ENCODE assay signal across 8 cellular contexts in the genomic region with DNA sequence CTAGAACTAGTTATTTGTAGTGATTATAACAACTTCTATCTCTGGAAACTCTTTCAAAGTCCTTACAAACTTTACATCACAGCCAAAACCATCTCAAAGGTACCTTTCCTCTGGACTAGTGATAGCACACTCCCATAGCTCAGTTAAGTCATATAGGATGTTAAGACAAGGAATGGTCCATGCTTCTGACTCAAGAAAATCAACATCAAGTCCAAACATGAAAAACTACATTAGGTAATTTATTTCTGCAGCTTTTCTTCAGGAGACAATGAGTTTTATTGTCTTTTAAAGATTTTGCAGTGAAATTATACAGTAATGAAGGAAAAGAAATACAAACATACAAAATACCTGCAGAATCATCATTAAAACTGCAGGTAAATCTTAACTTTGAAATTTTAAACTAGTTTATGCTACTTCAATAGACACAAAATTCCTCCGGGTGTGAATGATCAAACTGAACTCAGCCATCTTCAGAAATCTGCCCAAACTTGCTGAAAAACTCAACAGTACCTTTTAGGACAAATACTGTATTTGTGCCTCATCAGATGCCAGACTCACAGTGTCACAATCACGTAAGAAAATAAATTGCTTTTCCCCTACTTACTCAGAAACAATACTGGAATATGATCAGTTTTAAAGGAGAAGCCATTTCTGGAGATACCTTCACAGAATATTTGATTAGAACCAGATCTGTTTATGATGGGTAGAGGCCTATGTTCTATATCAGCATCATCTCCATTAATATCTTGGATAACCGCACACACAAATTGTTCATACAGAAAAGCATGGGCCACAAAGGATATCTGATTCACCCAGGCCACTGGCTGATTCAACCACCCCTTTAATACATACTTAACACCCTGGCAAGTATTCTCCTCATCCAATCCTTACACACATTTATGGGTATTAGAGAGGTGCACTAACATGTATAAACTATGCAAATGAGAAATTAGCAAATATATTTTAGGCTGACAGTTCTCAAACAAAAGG. TPM values are rescaled to one million over a fixed set of nuclear protein-coding genes. Genes with fewer than 3 reads are reported as not detected.
DNase-seq lines count a peak whose midpoint lies in the region; ATAC-seq and TF ChIP-seq lines count a peak whose summit lies in the region.

No MANE protein-coding gene starts in this region.

- H3K4me3 Mint-ChIP-seq in activated T-cell treated with anti-CD3 and anti-CD28 coated beads, Interleukin-2, amount 50 U/mL, for 4 hours: peak overlapping the region; percentile 90
- H3K4me3 Mint-ChIP-seq in stimulated activated naive B cell treated with anti-CD40 and anti-IgM and Interleukin-4, amounts not matched to agents 10 μg/mL and 1 μg/mL and 100 μg/mL, for 72 hours: peak overlapping the region; percentile 89 to 91

- H3K27ac Mint-ChIP-seq in stimulated activated naive B cell treated with anti-CD40 and anti-IgM and Interleukin-4, amounts not matched to agents 10 μg/mL and 1 μg/mL and 100 μg/mL, for 72 hours: peak overlapping the region; percentile 97

- DNase-seq in activated T-cell treated with anti-CD3 and anti-CD28 coated beads, Interleukin-2, amount 50 U/mL, for 4 hours: no peak
- DNase-seq in activated T-cell treated with anti-CD3 and anti-CD28 coated beads for 4 hours (no peak), SW480 (ENCODE audit: low spot score) (peak; percentile 15), fibroblast of villous mesenchyme (ENCODE audit: low read depth) (no peak), KG1 (lab: John Stamatoyannopoulos, UW) (no peak)
- DNase-seq in stimulated activated naive B cell treated with anti-CD40 and anti-IgM and Interleukin-4, amounts not matched to agents 10 μg/mL and 1 μg/mL and 100 μg/mL, for 72 hours: no peak
- DNase-seq in stimulated activated naive CD4-positive, alpha-beta T cell treated with Interleukin-2 at 50 U/mL for 16 hours (lab: John Stamatoyannopoulos, UW): no peak

- peak overlapping the region; percentile 86 for H3K4me3 ChIP-seq in fibroblast of villous mesenchyme (ENCODE audit: low read depth, low read length)

- H3K4me1 Mint-ChIP-seq in activated T-cell treated with anti-CD3 and anti-CD28 coated beads, Interleukin-2, amount 50 U/mL, for 4 hours (ENCODE audit: low read depth): peaks cover 56% of the 10 kb centered on the region
- peaks cover 31 to 63% of the 10 kb centered on the region in 2 donors for H3K4me1 Mint-ChIP-seq in stimulated activated naive B cell treated with anti-CD40 and anti-IgM and Interleukin-4, amounts not matched to agents 10 μg/mL and 1 μg/mL and 100 μg/mL, for 72 hours

- peaks cover 7% of the 10 kb centered on the region for H3K36me3 Mint-ChIP-seq in activated T-cell treated with anti-CD3 and anti-CD28 coated beads, Interleukin-2, amount 50 U/mL, for 4 hours (ENCODE audit: insufficient read depth)
- H3K36me3 Mint-ChIP-seq in stimulated activated naive B cell treated with anti-CD40 and anti-IgM and Interleukin-4, amounts not matched to agents 10 μg/mL and 1 μg/mL and 100 μg/mL, for 72 hours: peaks cover 13 to 37% of the 10 kb centered on the region in 2 donors

- H3K27me3 Mint-ChIP-seq in activated T-cell treated with anti-CD3 and anti-CD28 coated beads, Interleukin-2, amount 50 U/mL, for 4 hours (ENCODE audit: low read depth): no peaks in the 10 kb centered on the region
- H3K27me3 Mint-ChIP-seq in stimulated activated naive B cell treated with anti-CD40 and anti-IgM and Interleukin-4, amounts not matched to agents 10 μg/mL and 1 μg/mL and 100 μg/mL, for 72 hours: no peaks in the 10 kb centered on the region

- H3K9me3 Mint-ChIP-seq in activated T-cell treated with anti-CD3 and anti-CD28 coated beads, Interleukin-2, amount 50 U/mL, for 4 hours: peaks cover 6% of the 10 kb centered on the region
- H3K9me3 Mint-ChIP-seq in stimulated activated naive B cell treated with anti-CD40 and anti-IgM and Interleukin-4, amounts not matched to agents 10 μg/mL and 1 μg/mL and 100 μg/mL, for 72 hours: peaks cover 6 to 10% of the 10 kb centered on the region in 2 donors

- no peak for TF ChIP-seq CTCF in fibroblast of villous mesenchyme (IDR thresholded peaks at IDR 0.05; ENCODE audit: insufficient read depth, low read depth, low read length)

- no peak for ATAC-seq in activated T-cell treated with anti-CD3 and anti-CD28 coated beads, Interleukin-2, amount 50 U/mL, for 4 hours
- ATAC-seq in stimulated activated naive B cell treated with anti-CD40 and anti-IgM and Interleukin-4, amounts not matched to agents 10 μg/mL and 1 μg/mL and 100 μg/mL, for 72 hours (replicated peaks): no peak
- ATAC-seq in HG03108 (IDR thresholded peaks at IDR 0.05; ENCODE audit: unreplicated experiment): no peak

RNA-seq across cellular contexts. Expression of gene TMEM131, which starts 2.6 kb away (rescaled TPM):
- 10 to 100 TPM; 23.9 to 31.6 (median 28.3) TPM for total RNA-seq in activated T-cell treated with anti-CD3 and anti-CD28 coated beads, Interleukin-2, amount 50 U/mL, for 4 hours
- total RNA-seq in fibroblast of villous mesenchyme: 24.5 and 43.6 TPM in 2 replicates
